ENCODE assay signal across 21 cellular contexts in the genomic region with DNA sequence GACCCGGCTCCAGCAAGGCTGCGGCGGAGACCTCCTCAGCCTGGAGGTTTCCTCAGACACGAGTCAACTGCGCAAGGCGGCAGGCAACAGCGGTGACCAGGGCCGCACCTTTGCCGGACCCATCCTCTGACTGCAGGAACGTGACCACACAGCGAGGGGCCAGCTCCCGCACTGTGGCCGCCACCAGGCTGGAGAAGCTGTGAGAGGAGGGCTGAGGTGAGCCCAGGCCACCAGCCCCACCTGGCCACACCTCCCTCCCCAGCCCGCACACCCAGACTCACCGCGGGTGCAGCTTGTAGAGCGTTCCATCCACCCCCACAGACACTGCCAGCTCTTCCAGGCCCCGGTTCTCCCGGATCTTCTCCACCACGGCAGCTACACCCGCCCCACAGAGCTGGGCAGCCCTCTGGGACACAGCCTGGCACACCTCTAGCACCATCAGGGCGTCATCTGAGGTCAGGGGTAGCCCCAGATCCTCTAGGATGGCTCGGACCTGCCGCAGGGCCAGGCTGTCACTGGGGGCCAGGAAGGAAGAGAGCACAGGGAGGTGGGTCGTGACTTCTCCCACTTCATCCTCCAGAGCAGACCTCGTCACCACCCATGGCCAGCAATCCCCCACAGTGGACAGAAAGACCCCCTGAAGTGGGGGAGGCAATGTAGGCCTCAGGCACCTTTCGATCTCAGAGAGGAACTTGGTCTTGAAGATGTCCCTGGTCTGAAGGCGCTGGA. TPM values are rescaled to one million over a fixed set of nuclear protein-coding genes. Genes with fewer than 3 reads are reported as not detected.
DNase-seq lines count a peak whose midpoint lies in the region; ATAC-seq, FAIRE-seq and TF ChIP-seq lines count a peak whose summit lies in the region.
"Had no signal": no experiment of that assay in that cellular context is flagged by ENCODE, and none has a peak within 500 bp of the region (broad histone marks: within the 10 kb centered on the region; RNA-seq: fewer than 3 reads in every experiment).

No MANE protein-coding gene starts in this region.

- no peak for TF ChIP-seq POLR2A in vagina (IDR thresholded peaks at IDR 0.05)

- no peak overlapping the region for H3K4ac ChIP-seq in neuronal stem cell (ENCODE audit: low read length)

- WGBS in neuronal stem cell (ENCODE audit: extremely low coverage in 2 of 2, insufficient read length in 2 of 2, insufficient replicate concordance in 1 of 2), 2 donors: no CpG with 5 or more reads among the region's 28 CpGs

- FAIRE-seq in kidney (lab: Jason Lieb, UNC): no peak
- FAIRE-seq: GM12878, GM19239, H54, HepG2 had no signal

- no peak overlapping the region for H2BK5ac ChIP-seq in neuronal stem cell (ENCODE audit: low read length)

- no peak overlapping the region for H3K14ac ChIP-seq in neuronal stem cell (ENCODE audit: low read length)

- intact Hi-C loops in Right ventricle myocardium inferior (cut with DNase I) (no loop called here), left ventricle myocardium inferior (cut with micrococcal nuclease) (no loop called here), kidney (cut with DNase I) (no loop called here), upper lobe of right lung (cut with DNase I) (no loop called here), vagina (cut with DNase I) (no loop called here)

- peaks cover 35% of the 10 kb centered on the region for H3K27me3 ChIP-seq in left ventricle myocardium inferior (ENCODE audit: low read depth)
- H3K27me3 ChIP-seq in neuronal stem cell (ENCODE audit: control insufficient read depth in 3 of 3, insufficient read depth in 3 of 3, low read depth in 1 of 3, low read length in 3 of 3): peaks cover 0 to 25% (median 0%) of the 10 kb centered on the region in 3 experiments
- peaks cover 28% of the 10 kb centered on the region for H3K27me3 ChIP-seq in upper lobe of right lung
- no peaks in the 10 kb centered on the region for H3K27me3 ChIP-seq in vagina

- H3K27ac ChIP-seq in left ventricle myocardium inferior (replicated peaks) (no peak overlapping the region), kidney (ENCODE audit: low read depth in 2 of 2, low read length in 2 of 2) (no peak overlapping the region), neuronal stem cell (replicated peaks; ENCODE audit: low read length) (no peak overlapping the region), upper lobe of right lung (no peak overlapping the region), vagina (no peak overlapping the region)
- H3K27ac ChIP-seq: 22Rv1; BLaER1 treated with 17β-estradiol and CSF1 and Interleukin-3, amounts not matched to agents 10 nM and 100 nM had no signal

- no peak overlapping the region for H3K4me2 ChIP-seq in neuronal stem cell (ENCODE audit: insufficient read depth, low read length, poor library complexity, severe bottlenecking)
- H3K4me2 ChIP-seq: BLaER1 treated with 17β-estradiol and CSF1 and Interleukin-3, amounts not matched to agents 10 nM and 100 nM; GM23338 had no signal

- no peak overlapping the region for H4K91ac ChIP-seq in neuronal stem cell (ENCODE audit: low read depth, low read length, poor library complexity)

- no peaks in the 10 kb centered on the region for H3K4me1 ChIP-seq in left ventricle myocardium inferior
- no peaks in the 10 kb centered on the region for H3K4me1 ChIP-seq in kidney (ENCODE audit: control insufficient read depth in 1 of 2, insufficient read depth in 1 of 2, low read depth in 1 of 2, low read length in 2 of 2)
- H3K4me1 ChIP-seq in neuronal stem cell (ENCODE audit: control insufficient read depth in 2 of 2, insufficient read depth in 1 of 2, low read depth in 1 of 2, low read length in 2 of 2): peaks cover 11 to 35% of the 10 kb centered on the region in 2 donors
- no peaks in the 10 kb centered on the region for H3K4me1 ChIP-seq in upper lobe of right lung
- H3K4me1 ChIP-seq in vagina: no peaks in the 10 kb centered on the region

- H3K9me3 ChIP-seq in left ventricle myocardium inferior (replicated peaks): no peaks in the 10 kb centered on the region
- no peaks in the 10 kb centered on the region for H3K9me3 ChIP-seq in kidney (ENCODE audit: control insufficient read depth in 1 of 2, low read length in 2 of 2)
- H3K9me3 ChIP-seq in neuronal stem cell (replicated peaks in 1 of 2; ENCODE audit: control insufficient read depth in 2 of 2, insufficient read depth in 1 of 2, low read depth in 1 of 2, low read length in 2 of 2): no peaks in the 10 kb centered on the region
- H3K9me3 ChIP-seq in upper lobe of right lung: no peaks in the 10 kb centered on the region
- no peaks in the 10 kb centered on the region for H3K9me3 ChIP-seq in vagina
- H3K9me3 ChIP-seq: BLaER1 treated with 17β-estradiol and CSF1 and Interleukin-3, amounts not matched to agents 10 nM and 100 nM had no signal

- peak overlapping the region; percentile 50 for H2BK12ac ChIP-seq in neuronal stem cell (ENCODE audit: low read length)

- peak overlapping the region; percentile 65 for H2BK15ac ChIP-seq in neuronal stem cell (ENCODE audit: low read length)

- ATAC-seq in Right ventricle myocardium inferior (no peak), upper lobe of right lung (no peak), HG03457 (IDR thresholded peaks at IDR 0.05; ENCODE audit: unreplicated experiment) (no peak)
- ATAC-seq: CD8-positive, alpha-beta T cell; GM12878; GM23338; HepG2 had no signal

- no peak overlapping the region for H2AFZ ChIP-seq in neuronal stem cell (ENCODE audit: low read length)
- H2AFZ ChIP-seq: GM23338 had no signal

- no peak overlapping the region for H3K9ac ChIP-seq in kidney (ENCODE audit: low read length in 2 of 2)
- peak overlapping the region; percentile 12 for H3K9ac ChIP-seq in neuronal stem cell (ENCODE audit: low read depth, low read length, poor library complexity)
- H3K9ac ChIP-seq: BLaER1 treated with 17β-estradiol and CSF1 and Interleukin-3, amounts not matched to agents 10 nM and 100 nM had no signal

- H3K18ac ChIP-seq in neuronal stem cell (ENCODE audit: low read length): peak overlapping the region; percentile 65

- H3K36me3 ChIP-seq in left ventricle myocardium inferior (no peaks in the 10 kb centered on the region), kidney (ENCODE audit: control insufficient read depth in 1 of 2, insufficient read depth in 2 of 2, low read length in 2 of 2) (no peaks in the 10 kb centered on the region), neuronal stem cell (replicated peaks in 1 of 2; ENCODE audit: control insufficient read depth in 2 of 2, insufficient read depth in 2 of 2, low read length in 2 of 2) (no peaks in the 10 kb centered on the region), upper lobe of right lung (no peaks in the 10 kb centered on the region), vagina (no peaks in the 10 kb centered on the region)

- H3K4me3 ChIP-seq in left ventricle myocardium inferior (no peak overlapping the region), kidney (ENCODE audit: low read length in 2 of 2) (no peak overlapping the region), neuronal stem cell (ENCODE audit: low read length in 2 of 2) (no peak overlapping the region), upper lobe of right lung (no peak overlapping the region), vagina (no peak overlapping the region)
- H3K4me3 ChIP-seq: BLaER1 treated with 17β-estradiol and CSF1 and Interleukin-3, amounts not matched to agents 10 nM and 100 nM; GM12878; GM23338 had no signal

- H2AK5ac ChIP-seq in neuronal stem cell (ENCODE audit: low read depth, low read length): peak overlapping the region; percentile 70

- no peaks in the 10 kb centered on the region for H3K79me1 ChIP-seq in neuronal stem cell (ENCODE audit: low read depth, low read length)

- DNase-seq in Right ventricle myocardium inferior (ENCODE audit: missing footprints) (peak; percentile 52), left ventricle myocardium inferior (no peak), kidney (peak; percentile 54), neuronal stem cell (ENCODE audit: low spot score) (no peak), upper lobe of right lung (peak; percentile 55), A172 (ENCODE audit: low spot score) (no peak), vagina (ENCODE audit: extremely low spot score in 2 of 2) (no peak)
- DNase-seq: Calu3; CD8-positive, alpha-beta T cell; DMS79 treated with DMSO at 0.1 percent for 48 hours; GF-D8; HCEC 1CT had no signal

- no peak overlapping the region for H4K8ac ChIP-seq in neuronal stem cell (ENCODE audit: low read depth, low read length)

- TF ChIP-seq CTCF in left ventricle myocardium inferior (IDR thresholded peaks at IDR 0.05; ENCODE audit: borderline replicate concordance): no peak
- no peak for TF ChIP-seq CTCF in kidney (IDR thresholded peaks at IDR 0.05; ENCODE audit: borderline replicate concordance, extremely low read depth, insufficient read depth)
- TF ChIP-seq CTCF in upper lobe of right lung (IDR thresholded peaks at IDR 0.05): no peak
- TF ChIP-seq CTCF in vagina (IDR thresholded peaks at IDR 0.05): no peak

- H3K23ac ChIP-seq in neuronal stem cell (ENCODE audit: low read depth, low read length, poor library complexity): peak overlapping the region; percentile 52

- H2BK120ac ChIP-seq in neuronal stem cell (ENCODE audit: low read depth, low read length): no peak overlapping the region

RNA-seq across cellular contexts. Expression of gene HK3, which starts 18.0 kb away (rescaled TPM):
- total RNA-seq in Right ventricle myocardium inferior: 6.4 TPM
- total RNA-seq in left ventricle myocardium inferior: 3.5 TPM
- total RNA-seq in kidney: 21.2 TPM
- 2.0 TPM for polyA plus RNA-seq in kidney (ENCODE audit: insufficient read depth, low read depth, low replicate concordance)
- polyA plus RNA-seq in neuronal stem cell (2013, experiment 1 of 2): not detected
- polyA plus RNA-seq in neuronal stem cell (2013, experiment 2 of 2): 0.01 TPM
- 50.5 TPM for total RNA-seq in upper lobe of right lung
- total RNA-seq in A172 (2014; rRNA removed; shearing (Covaris generic)): not detected in 2 replicates
- 7.4 TPM for total RNA-seq in vagina
- total RNA-seq: CD8-positive, alpha-beta T cell; GM23338; HepG2 had no signal
- polyA plus RNA-seq: AG04450, GM23338, HepG2 had no signal

Comparison
In these comparisons a context has a peak if more than half of its experiments do, and no peak if none do; other contexts are left out.
1. DNase-seq: peak in Right ventricle myocardium inferior (single experiment), kidney (single experiment) and upper lobe of right lung (single experiment); none in left ventricle myocardium inferior (single experiment), neuronal stem cell (single experiment), A172 (single experiment) and vagina (0 of 2).